17 cellular contexts compared by ENCODE assay signal in the genomic region with DNA sequence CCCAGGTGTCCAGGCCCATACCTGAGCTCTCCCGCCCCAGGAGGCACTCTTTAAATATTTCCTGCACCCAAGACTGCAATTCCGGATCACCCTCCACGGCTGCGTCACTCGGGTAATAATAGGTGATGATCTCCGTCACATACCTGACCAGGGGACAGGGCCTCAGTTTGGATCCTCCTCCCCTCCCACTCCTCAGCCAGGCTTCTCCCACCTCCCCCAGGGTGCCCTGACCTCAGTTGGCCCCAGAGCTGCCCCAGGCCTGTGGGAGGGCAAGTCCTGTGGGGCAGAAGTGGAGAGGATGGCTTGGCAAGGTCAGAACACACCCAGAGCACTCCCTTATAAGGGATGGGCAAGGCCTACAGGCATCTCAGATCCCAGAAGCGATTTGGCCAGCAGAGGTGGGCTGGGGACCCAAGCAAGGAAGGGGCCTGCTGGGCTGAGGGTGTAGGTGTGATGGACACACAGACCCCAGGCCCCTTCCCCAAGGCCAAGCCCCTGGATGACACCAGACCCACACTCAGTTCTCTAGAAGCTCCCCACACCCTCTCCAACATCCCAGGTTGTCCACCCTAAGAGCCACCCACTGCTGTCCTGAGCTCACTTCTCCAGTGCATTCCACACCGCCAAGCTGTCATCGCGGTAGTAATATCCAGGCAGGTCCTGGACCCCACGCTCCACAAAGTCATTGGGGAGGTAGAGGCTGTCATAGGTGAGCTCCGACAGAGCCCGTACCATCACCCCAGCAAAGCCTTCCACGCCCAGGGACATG. TPM values are rescaled to one million over a fixed set of nuclear protein-coding genes. Genes with fewer than 3 reads are reported as not detected.
DNase-seq lines count a peak whose midpoint lies in the region; ATAC-seq and TF ChIP-seq lines count a peak whose summit lies in the region.
"Had no signal": no experiment of that assay in that cellular context is flagged by ENCODE, and none has a peak within 500 bp of the region (broad histone marks: within the 10 kb centered on the region; RNA-seq: fewer than 3 reads in every experiment).

No MANE protein-coding gene starts in this region.

- ATAC-seq in T-helper 17 cell, result no peak
- ATAC-seq in aorta (ENCODE audit: low FRiP score), result no peak
- ATAC-seq: GM12878 had no signal

- no peak overlapping the region for H2BK120ac ChIP-seq in neuronal stem cell (ENCODE audit: low read depth, low read length)

- no peak overlapping the region for H2AK5ac ChIP-seq in neuronal stem cell (ENCODE audit: low read depth, low read length)

- no CpG with 5 or more reads among the region's 14 CpGs for WGBS in neuronal stem cell (ENCODE audit: extremely low coverage in 2 of 2, insufficient read length in 2 of 2, insufficient replicate concordance in 1 of 2), 2 donors
- WGBS in aorta, 2 donors, result 90 to 95% methylated on average over 14 of the region's 14 CpGs
- 89 to 96% methylated on average over 9 to 10 of the region's 14 CpGs for WGBS in esophagus squamous epithelium, 2 donors

- H3K4me2 ChIP-seq in neuronal stem cell (ENCODE audit: insufficient read depth, low read length, poor library complexity, severe bottlenecking), result no peak overlapping the region

- H3K36me3 ChIP-seq in neuronal stem cell (replicated peaks in 1 of 2; ENCODE audit: control insufficient read depth in 2 of 2, insufficient read depth in 2 of 2, low read length in 2 of 2), result no peaks in the 10 kb centered on the region
- no peaks in the 10 kb centered on the region for H3K36me3 ChIP-seq in aorta (ENCODE audit: control insufficient read depth in 1 of 2, insufficient read depth in 2 of 2, low read length in 1 of 2)
- H3K36me3 ChIP-seq in esophagus squamous epithelium, result no peaks in the 10 kb centered on the region

- TF ChIP-seq POLR2A in esophagus squamous epithelium (IDR thresholded peaks at IDR 0.05), result no peak

- H2AFZ ChIP-seq in neuronal stem cell (ENCODE audit: low read length), result no peak overlapping the region
- H2AFZ ChIP-seq: GM23248 had no signal

- H3K4me1 ChIP-seq in neuronal stem cell (ENCODE audit: control insufficient read depth in 2 of 2, insufficient read depth in 1 of 2, low read depth in 1 of 2, low read length in 2 of 2) (peaks cover 4 to 10% of the 10 kb centered on the region in 2 donors), aorta (ENCODE audit: control insufficient read depth in 1 of 2, insufficient read depth in 2 of 2, low read length in 2 of 2) (no peaks in the 10 kb centered on the region), esophagus squamous epithelium (peaks cover 23 to 40% (median 29%) of the 10 kb centered on the region in 3 donors)

- H3K9ac ChIP-seq in neuronal stem cell (ENCODE audit: low read depth, low read length, poor library complexity), result no peak overlapping the region
- H3K9ac ChIP-seq: GM23248 had no signal

- H3K9me3 ChIP-seq in T-helper 17 cell (ENCODE audit: control insufficient read depth, low read length, poor library complexity, severe bottlenecking) (no peaks in the 10 kb centered on the region), neuronal stem cell (replicated peaks in 1 of 2; ENCODE audit: control insufficient read depth in 2 of 2, insufficient read depth in 1 of 2, low read depth in 1 of 2, low read length in 2 of 2) (peaks cover 0 to 2% of the 10 kb centered on the region in 2 donors), aorta (ENCODE audit: control insufficient read depth, low read length) (no peaks in the 10 kb centered on the region), esophagus squamous epithelium (no peaks in the 10 kb centered on the region)

- TF ChIP-seq CTCF in endothelial cell (IDR thresholded peaks at IDR 0.05; ENCODE audit: unreplicated experiment), result no peak
- no peak for TF ChIP-seq CTCF in GM10266 (IDR thresholded peaks at IDR 0.05; ENCODE audit: control insufficient read depth, insufficient read depth, low read depth, missing control alignments)
- TF ChIP-seq CTCF in esophagus squamous epithelium (IDR thresholded peaks at IDR 0.05), result no peak

- H4K8ac ChIP-seq in neuronal stem cell (ENCODE audit: low read depth, low read length), result no peak overlapping the region

- H3K27ac Mint-ChIP-seq in T-helper 17 cell, result no peak overlapping the region
- peak overlapping the region; percentile 94 for H3K27ac Mint-ChIP-seq in endothelial cell (ENCODE audit: unreplicated experiment)
- H3K27ac Mint-ChIP-seq: B cell; CD4-positive, alpha-beta T cell had no signal

- H3K4ac ChIP-seq in neuronal stem cell (ENCODE audit: low read length), result no peak overlapping the region

- H3K27me3 ChIP-seq in neuronal stem cell (ENCODE audit: control insufficient read depth in 3 of 3, insufficient read depth in 3 of 3, low read depth in 1 of 3, low read length in 3 of 3) (peaks cover 24 to 93% (median 81%) of the 10 kb centered on the region in 3 experiments), aorta (ENCODE audit: control insufficient read depth in 1 of 2, insufficient read depth in 2 of 2, low read length in 1 of 2) (no peaks in the 10 kb centered on the region), esophagus squamous epithelium (peaks cover 0 to 98% (median 18%) of the 10 kb centered on the region in 4 donors)

- no peak overlapping the region for H2BK5ac ChIP-seq in neuronal stem cell (ENCODE audit: low read length)

- H3K4me3 ChIP-seq in neuronal stem cell (ENCODE audit: low read length in 2 of 2) (no peak overlapping the region), aorta (ENCODE audit: low read length in 2 of 2) (no peak overlapping the region), esophagus squamous epithelium (no peak overlapping the region)
- H3K4me3 ChIP-seq: GM12878, GM23248 had no signal

- intact Hi-C loops in aorta (cut with DNase I) (loop anchor here in 1 of 2 donors (10.0 kb wide), 1 partner anchor 229 kb away; no protein-coding TSS in a partner anchor), esophagus squamous epithelium (cut with DNase I) (loop anchor here (5.0 kb wide), 1 partner anchor 37 kb away; no protein-coding TSS in a partner anchor)

- H4K91ac ChIP-seq in neuronal stem cell (ENCODE audit: low read depth, low read length, poor library complexity), result no peak overlapping the region

- H3K27ac ChIP-seq in neuronal stem cell (replicated peaks; ENCODE audit: low read length) (no peak overlapping the region), aorta (ENCODE audit: low read depth in 1 of 2, low read length in 2 of 2) (no peak overlapping the region), esophagus squamous epithelium (no peak overlapping the region)
- H3K27ac ChIP-seq: GM23248 had no signal

- DNase-seq in T-helper 17 cell, result no peak
- DNase-seq in endothelial cell (ENCODE audit: low spot score), result no peak
- no peak for DNase-seq in neuronal stem cell (ENCODE audit: low spot score)
- DNase-seq in aorta, result peak; percentile 21 to 55
- no peak for DNase-seq in GM10266 (ENCODE audit: extremely low spot score)
- no peak for DNase-seq in NCI-H187 (lab: John Stamatoyannopoulos, UW)
- no peak for DNase-seq in esophagus squamous epithelium (lab: John Stamatoyannopoulos, UW)
- DNase-seq: C1 segment of cervical spinal cord; Calu3; CD4-positive, alpha-beta T cell; DMS 273 treated with DMSO at 0.1 percent for 48 hours; GM23248; H7 had no signal

- H3K4me3 Mint-ChIP-seq in T-helper 17 cell, result peak overlapping the region; percentile 12
- no peak overlapping the region for H3K4me3 Mint-ChIP-seq in endothelial cell (ENCODE audit: unreplicated experiment)
- H3K4me3 Mint-ChIP-seq: B cell; CD4-positive, alpha-beta T cell had no signal

- peak overlapping the region; percentile 7 for H2BK15ac ChIP-seq in neuronal stem cell (ENCODE audit: low read length)

- H3K14ac ChIP-seq in neuronal stem cell (ENCODE audit: low read length), result no peak overlapping the region

- no peaks in the 10 kb centered on the region for H3K79me1 ChIP-seq in neuronal stem cell (ENCODE audit: low read depth, low read length)

- no peak overlapping the region for H3K23ac ChIP-seq in neuronal stem cell (ENCODE audit: low read depth, low read length, poor library complexity)

- H3K4me1 Mint-ChIP-seq in T-helper 17 cell, result peaks cover 34% of the 10 kb centered on the region
- H3K4me1 Mint-ChIP-seq in endothelial cell (ENCODE audit: unreplicated experiment), result peaks cover 42% of the 10 kb centered on the region

- H3K36me3 Mint-ChIP-seq in T-helper 17 cell (ENCODE audit: low read depth), result peaks cover 11% of the 10 kb centered on the region
- peaks cover 4% of the 10 kb centered on the region for H3K36me3 Mint-ChIP-seq in endothelial cell (ENCODE audit: low read depth, unreplicated experiment)

- H2BK12ac ChIP-seq in neuronal stem cell (ENCODE audit: low read length), result no peak overlapping the region

- H3K27me3 Mint-ChIP-seq in T-helper 17 cell (peaks cover 45% of the 10 kb centered on the region), endothelial cell (ENCODE audit: unreplicated experiment) (peaks cover 39% of the 10 kb centered on the region)

- H3K9me3 Mint-ChIP-seq in endothelial cell (ENCODE audit: unreplicated experiment), result no peaks in the 10 kb centered on the region
- H3K9me3 Mint-ChIP-seq: CD4-positive, alpha-beta T cell had no signal

- H3K18ac ChIP-seq in neuronal stem cell (ENCODE audit: low read length), result no peak overlapping the region

RNA-seq across cellular contexts. Expression of a gene that starts 11.8 kb away (rescaled TPM):
- total RNA-seq in T-helper 17 cell (not detected), endothelial cell (ENCODE audit: unreplicated experiment) (1.7 TPM), aorta (not detected), esophagus squamous epithelium (10 to 100 TPM in 2 of 4 donors, 1 to 10 TPM in 1, under 1 TPM in 1; 0.76 to 34.6 (median 10.8) TPM)
- 0.33 TPM for polyA plus RNA-seq in neuronal stem cell (2013, experiment 1 of 2)
- polyA plus RNA-seq in neuronal stem cell (2013, experiment 2 of 2), result 0.29 TPM
- under 1 TPM in 1 of 2 donors, not detected in 1; 0.25 TPM for polyA plus RNA-seq in aorta
- total RNA-seq: Calu3, Daoy, GM23248, H7 had no signal
- polyA plus RNA-seq: GM23248 had no signal

RNA-seq across cellular contexts. Expression of a gene that starts 36.9 kb away (rescaled TPM):
- not detected for total RNA-seq in T-helper 17 cell
- 0.13 TPM for total RNA-seq in endothelial cell (ENCODE audit: unreplicated experiment)
- polyA plus RNA-seq in neuronal stem cell (2013, experiment 1 of 2), result not detected
- not detected for polyA plus RNA-seq in neuronal stem cell (2013, experiment 2 of 2)
- total RNA-seq in aorta, result 1 to 10 TPM in 1 of 2 donors, under 1 TPM in 1; 0.15 to 1.0 TPM
- 1 to 10 TPM in 1 of 2 donors, under 1 TPM in 1; 0.26 to 2.0 TPM for polyA plus RNA-seq in aorta
- total RNA-seq in esophagus squamous epithelium, result 100 to 1,000 TPM in 1 of 4 donors, 10 to 100 TPM in 3; 24.0 to 104 (median 50.5) TPM
- total RNA-seq: B cell; Calu3; CD4-positive, alpha-beta T cell; Daoy; GM12878; GM23248; H7; HT1080 had no signal
- polyA plus RNA-seq: GM23248 had no signal

RNA-seq across cellular contexts. Expression of a gene that starts 42.6 kb away (rescaled TPM):
- total RNA-seq in T-helper 17 cell (not detected), endothelial cell (ENCODE audit: unreplicated experiment) (not detected), aorta (not detected), esophagus squamous epithelium (1 to 10 TPM in 2 of 4 donors, under 1 TPM in 1, not detected in 1; 0.30 to 8.8 (median 2.2) TPM)
- 0.07 TPM for polyA plus RNA-seq in neuronal stem cell (2013, experiment 1 of 2)
- 0.11 TPM for polyA plus RNA-seq in neuronal stem cell (2013, experiment 2 of 2)
- not detected for polyA plus RNA-seq in aorta
- total RNA-seq: B cell, Calu3, Daoy, GM12878, H7 had no signal

RNA-seq across cellular contexts. Expression of a gene that starts 48.1 kb away (rescaled TPM):
- total RNA-seq in T-helper 17 cell, result not detected
- 3.3 TPM for total RNA-seq in endothelial cell (ENCODE audit: unreplicated experiment)
- polyA plus RNA-seq in neuronal stem cell (2013, experiment 1 of 2), result 5.8 TPM
- 4.2 TPM for polyA plus RNA-seq in neuronal stem cell (2013, experiment 2 of 2)
- total RNA-seq in aorta, result under 1 TPM; 0.19 to 0.30 TPM
- 1 to 10 TPM in 1 of 2 donors, not detected in 1; 1.6 TPM for polyA plus RNA-seq in aorta
- total RNA-seq in esophagus squamous epithelium, result not detected
- total RNA-seq: B cell, GM23248 had no signal
- polyA plus RNA-seq: GM23248 had no signal

Comparison
In these comparisons a context has a peak if more than half of its experiments do, and no peak if none do; other contexts are left out.
1. DNase-seq: peak in aorta (2 of 2); none in T-helper 17 cell (0 of 3), endothelial cell (single experiment), neuronal stem cell (single experiment), GM10266 (single experiment), NCI-H187 (0 of 2) and esophagus squamous epithelium (single experiment).
2. RNA of a gene that starts 36.9 kb away (total RNA-seq): 24.0 to 104 TPM in esophagus squamous epithelium; 0.15 to 1.0 TPM in aorta, 0.13 TPM in endothelial cell (single experiment) and not detected in T-helper 17 cell; every median in the first group is over 10 times any median in the second.